In the genomic region with DNA sequence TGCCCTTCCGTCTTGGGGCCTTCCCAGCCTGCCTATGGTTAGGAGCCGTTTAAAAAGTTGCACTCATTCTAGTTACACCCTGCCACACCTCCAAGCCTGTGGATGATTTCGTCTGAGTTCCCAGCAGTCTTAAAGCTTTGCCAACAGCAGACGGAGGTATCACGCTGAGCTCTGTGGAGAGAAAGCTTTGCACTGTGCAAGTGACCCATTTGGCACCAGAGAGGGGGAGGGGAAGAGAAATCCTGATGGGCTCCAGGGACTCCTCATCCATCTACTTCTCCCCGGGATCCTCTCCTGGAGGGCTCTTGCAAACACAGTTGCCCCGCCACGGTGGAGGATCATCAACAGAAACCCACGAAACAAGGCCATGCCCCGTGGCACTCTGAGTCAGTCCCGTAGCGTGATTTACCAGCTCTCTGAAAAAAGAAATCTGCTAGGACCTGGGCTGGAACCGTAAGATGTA, we compare ENCODE assay signal across 10 cellular contexts.
DNase-seq lines count a peak whose midpoint lies in the region; ATAC-seq and TF ChIP-seq lines count a peak whose summit lies in the region.
"Had no signal": no experiment of that assay in that cellular context is flagged by ENCODE, and none has a peak within 500 bp of the region (broad histone marks: within the 10 kb centered on the region; RNA-seq: fewer than 3 reads in every experiment).

No MANE protein-coding gene starts in this region.

- TF ChIP-seq CTCF in AG09309 (IDR thresholded peaks at IDR 0.05; ENCODE audit: control insufficient read depth, insufficient read depth, low read depth, low read length, missing control alignments), result no peak
- TF ChIP-seq CTCF in nephron progenitor cell (IDR thresholded peaks at IDR 0.05), result no peak

- H3K9me3 Mint-ChIP-seq in nephron progenitor cell, result no peaks in the 10 kb centered on the region
- H3K9me3 Mint-ChIP-seq in activated naive CD4-positive, alpha-beta T cell treated with anti-CD3 and anti-CD28 coated beads, Interleukin-2, amount 10 ng/mL, durations not matched to agents 7 days and 5 days, result no peaks in the 10 kb centered on the region
- H3K9me3 Mint-ChIP-seq: CD4-positive, CD25-positive, alpha-beta regulatory T cell; effector memory CD8-positive, alpha-beta T cell had no signal

- no peaks in the 10 kb centered on the region for H3K9me3 ChIP-seq in esophagus (ENCODE audit: control insufficient read depth in 2 of 2, insufficient read depth in 1 of 2, low read depth in 1 of 2, low read length in 1 of 2)

- no peaks in the 10 kb centered on the region for H3K36me3 Mint-ChIP-seq in nephron progenitor cell (ENCODE audit: low read depth)
- no peaks in the 10 kb centered on the region for H3K36me3 Mint-ChIP-seq in activated naive CD4-positive, alpha-beta T cell treated with anti-CD3 and anti-CD28 coated beads, Interleukin-2, amount 10 ng/mL, durations not matched to agents 7 days and 5 days
- H3K36me3 Mint-ChIP-seq: CD4-positive, CD25-positive, alpha-beta regulatory T cell had no signal

- no peaks in the 10 kb centered on the region for H3K27me3 Mint-ChIP-seq in nephron progenitor cell (ENCODE audit: low read depth, poor library complexity)
- no peaks in the 10 kb centered on the region for H3K27me3 Mint-ChIP-seq in activated naive CD4-positive, alpha-beta T cell treated with anti-CD3 and anti-CD28 coated beads, Interleukin-2, amount 10 ng/mL, durations not matched to agents 7 days and 5 days
- H3K27me3 Mint-ChIP-seq: effector memory CD8-positive, alpha-beta T cell had no signal

- no peaks in the 10 kb centered on the region for H3K4me1 ChIP-seq in esophagus (ENCODE audit: control insufficient read depth in 2 of 2, insufficient read depth in 2 of 2, low read length in 1 of 2)

- no peak for ATAC-seq in GM19324 (IDR thresholded peaks at IDR 0.05; ENCODE audit: low FRiP score, unreplicated experiment)
- ATAC-seq: effector memory CD8-positive, alpha-beta T cell had no signal

- WGBS in esophagus, 2 donors, result 37 to 47% methylated on average over 13 of the region's 13 CpGs

- CTCF ChIA-PET in activated naive CD4-positive, alpha-beta T cell treated with anti-CD3 and anti-CD28 coated beads, Interleukin-2, amount 10 ng/mL, durations not matched to agents 7 days and 5 days (lab: Charles Lee), result no interaction called here

- H3K4me3 ChIP-seq in AG09309 (ENCODE audit: control insufficient read depth, low read depth, low read length), result peak overlapping the region; percentile 11
- peak overlapping the region; percentile 18 to 45 for H3K4me3 ChIP-seq in esophagus (ENCODE audit: low read depth in 1 of 2, low read length in 2 of 2)

- no peaks in the 10 kb centered on the region for H3K36me3 ChIP-seq in esophagus (ENCODE audit: control insufficient read depth in 2 of 2, insufficient read depth in 2 of 2, low read length in 1 of 2)

- peak; percentile 29 for DNase-seq in AG09309 (ENCODE audit: low read depth)
- DNase-seq in NCI-H69 (lab: John Stamatoyannopoulos, UW), result peak; percentile 87
- DNase-seq in nephron progenitor cell, result peak; percentile 44
- no peak for DNase-seq in NCI-H1930 (lab: John Stamatoyannopoulos, UW)
- DNase-seq in activated naive CD4-positive, alpha-beta T cell treated with anti-CD3 and anti-CD28 coated beads, Interleukin-2, amount 10 ng/mL, durations not matched to agents 7 days and 5 days, result no peak
- no peak for DNase-seq in activated CD4-positive, alpha-beta T cell treated with anti-CD3 and anti-CD28 coated beads for 48 hours
- DNase-seq: CD4-positive, CD25-positive, alpha-beta regulatory T cell; effector memory CD8-positive, alpha-beta T cell had no signal

- H3K27ac Mint-ChIP-seq in nephron progenitor cell, result peak overlapping the region; percentile 100
- no peak overlapping the region for H3K27ac Mint-ChIP-seq in activated naive CD4-positive, alpha-beta T cell treated with anti-CD3 and anti-CD28 coated beads, Interleukin-2, amount 10 ng/mL, durations not matched to agents 7 days and 5 days
- H3K27ac Mint-ChIP-seq: CD4-positive, CD25-positive, alpha-beta regulatory T cell; effector memory CD8-positive, alpha-beta T cell had no signal

- H3K27me3 ChIP-seq in esophagus (ENCODE audit: control insufficient read depth in 1 of 2, insufficient read depth in 2 of 2, low read length in 2 of 2), result no peaks in the 10 kb centered on the region

- H3K27ac ChIP-seq in esophagus (ENCODE audit: low read depth in 2 of 2, low read length in 1 of 2), result peak overlapping the region; percentile 85 to 96

- peaks cover 90% of the 10 kb centered on the region for H3K4me1 Mint-ChIP-seq in nephron progenitor cell
- no peaks in the 10 kb centered on the region for H3K4me1 Mint-ChIP-seq in activated naive CD4-positive, alpha-beta T cell treated with anti-CD3 and anti-CD28 coated beads, Interleukin-2, amount 10 ng/mL, durations not matched to agents 7 days and 5 days

- H3K4me3 Mint-ChIP-seq in nephron progenitor cell, result peak overlapping the region; percentile 76
- no peak overlapping the region for H3K4me3 Mint-ChIP-seq in activated naive CD4-positive, alpha-beta T cell treated with anti-CD3 and anti-CD28 coated beads, Interleukin-2, amount 10 ng/mL, durations not matched to agents 7 days and 5 days

Comparison
In these comparisons a context has a peak if more than half of its experiments do, and no peak if none do; other contexts are left out.
1. DNase-seq: peak in AG09309 (single experiment), NCI-H69 (single experiment) and nephron progenitor cell (single experiment); none in NCI-H1930 (0 of 2), activated naive CD4-positive, alpha-beta T cell treated with anti-CD3 and anti-CD28 coated beads, Interleukin-2, amount 10 ng/mL, durations not matched to agents 7 days and 5 days (single experiment) and activated CD4-positive, alpha-beta T cell treated with anti-CD3 and anti-CD28 coated beads for 48 hours (single experiment).